In the genomic region with DNA sequence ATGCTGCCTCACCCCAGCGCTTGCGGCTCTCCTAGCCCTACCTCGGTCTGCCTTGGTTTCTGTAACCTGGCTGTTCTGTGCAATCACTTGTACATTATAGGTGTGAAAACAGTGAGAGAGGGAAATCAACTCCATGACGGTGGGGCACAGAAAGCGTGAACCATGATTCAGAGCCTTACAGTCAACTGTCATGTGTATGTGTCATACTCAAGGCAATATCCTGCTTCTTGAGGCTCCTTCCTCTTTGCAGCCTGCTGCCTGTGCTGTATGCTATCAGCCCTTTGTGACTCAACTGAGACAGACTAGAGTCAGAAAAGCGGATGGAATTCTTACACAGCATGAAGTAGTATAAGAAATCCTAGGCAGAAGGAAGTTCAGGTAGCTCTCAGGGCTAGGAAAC, we compare ENCODE assay signal across 10 cellular contexts. TPM values are rescaled to one million over a fixed set of nuclear protein-coding genes. Genes with fewer than 3 reads are reported as not detected.
DNase-seq lines count a peak whose midpoint lies in the region; ATAC-seq and TF ChIP-seq lines count a peak whose summit lies in the region.
"Had no signal": no experiment of that assay in that cellular context is flagged by ENCODE, and none has a peak within 500 bp of the region (broad histone marks: within the 10 kb centered on the region; RNA-seq: fewer than 3 reads in every experiment).

No MANE protein-coding gene starts in this region.

- H3K4me3 Mint-ChIP-seq in activated naive CD4-positive, alpha-beta T cell treated with anti-CD3 and anti-CD28 coated beads, Interleukin-2, amount 10 ng/mL, durations not matched to agents 7 days and 5 days, result no peak overlapping the region
- no peak overlapping the region for H3K4me3 Mint-ChIP-seq in endodermal cell

- H3K27me3 ChIP-seq in foreskin keratinocyte (peaks cover 40% of the 10 kb centered on the region), upper lobe of right lung (peaks cover 33% of the 10 kb centered on the region), endodermal cell (ENCODE audit: control insufficient read depth, insufficient read depth, low read length, poor library complexity, severe bottlenecking) (peaks cover 64% of the 10 kb centered on the region)

- H3K36me3 ChIP-seq in upper lobe of right lung, result no peaks in the 10 kb centered on the region
- no peaks in the 10 kb centered on the region for H3K36me3 ChIP-seq in endodermal cell (ENCODE audit: control insufficient read depth, insufficient read depth, low read length)
- H3K36me3 ChIP-seq: BLaER1 treated with 17β-estradiol and CSF1 and Interleukin-3, amounts not matched to agents 10 nM and 100 nM had no signal

- ATAC-seq in foreskin keratinocyte, result peak; percentile 97
- ATAC-seq in upper lobe of right lung, result peak; percentile 85

- H3K36me3 Mint-ChIP-seq in activated naive CD4-positive, alpha-beta T cell treated with anti-CD3 and anti-CD28 coated beads, Interleukin-2, amount 10 ng/mL, durations not matched to agents 7 days and 5 days, result peaks cover 1% of the 10 kb centered on the region
- H3K36me3 Mint-ChIP-seq in endodermal cell (ENCODE audit: low read depth), result no peaks in the 10 kb centered on the region

- intact Hi-C loops in upper lobe of right lung (cut with DNase I), result no loop called here

- no peaks in the 10 kb centered on the region for H3K9me3 ChIP-seq in upper lobe of right lung
- H3K9me3 ChIP-seq in endodermal cell (ENCODE audit: control insufficient read depth, low read length), result no peaks in the 10 kb centered on the region

- TF ChIP-seq CTCF in foreskin keratinocyte (conservative IDR thresholded peaks at IDR 0.05) (no peak), upper lobe of right lung (IDR thresholded peaks at IDR 0.05) (no peak), endodermal cell (conservative IDR thresholded peaks at IDR 0.05) (no peak)

- H3K27ac Mint-ChIP-seq in activated naive CD4-positive, alpha-beta T cell treated with anti-CD3 and anti-CD28 coated beads, Interleukin-2, amount 10 ng/mL, durations not matched to agents 7 days and 5 days, result no peak overlapping the region
- no peak overlapping the region for H3K27ac Mint-ChIP-seq in endodermal cell

- peaks cover 63% of the 10 kb centered on the region for H3K27me3 Mint-ChIP-seq in activated naive CD4-positive, alpha-beta T cell treated with anti-CD3 and anti-CD28 coated beads, Interleukin-2, amount 10 ng/mL, durations not matched to agents 7 days and 5 days
- peaks cover 71% of the 10 kb centered on the region for H3K27me3 Mint-ChIP-seq in endodermal cell (ENCODE audit: insufficient read depth)

- DNase-seq in activated naive CD4-positive, alpha-beta T cell treated with Interleukin-2 at 50 U/mL for 16 hours, result peak; percentile 53
- no peak for DNase-seq in activated naive CD4-positive, alpha-beta T cell treated with anti-CD3 and anti-CD28 coated beads, Interleukin-2, amount 10 ng/mL, durations not matched to agents 7 days and 5 days
- DNase-seq in activated CD4-positive, alpha-beta T cell treated with anti-CD3 and anti-CD28 coated beads, Interleukin-2, amount 50 U/mL, for 48 hours, result peak; percentile 44 to 64
- DNase-seq in foreskin keratinocyte (peak; percentile 82 to 92), upper lobe of right lung (no peak), endodermal cell (no peak), NCI-H187 treated with DMSO at 0.1 percent for 48 hours (lab: John Stamatoyannopoulos, UW) (no peak), NCI-H2227 (lab: John Stamatoyannopoulos, UW; ENCODE audit: unreplicated experiment) (no peak)

- peak overlapping the region; percentile 18 for H3K27ac ChIP-seq in foreskin keratinocyte
- H3K27ac ChIP-seq in upper lobe of right lung, result no peak overlapping the region
- no peak overlapping the region for H3K27ac ChIP-seq in endodermal cell (ENCODE audit: low read depth, low read length)

- no peaks in the 10 kb centered on the region for H3K9me3 Mint-ChIP-seq in activated naive CD4-positive, alpha-beta T cell treated with anti-CD3 and anti-CD28 coated beads, Interleukin-2, amount 10 ng/mL, durations not matched to agents 7 days and 5 days
- H3K9me3 Mint-ChIP-seq in endodermal cell, result no peaks in the 10 kb centered on the region

- CTCF ChIA-PET in activated naive CD4-positive, alpha-beta T cell treated with anti-CD3 and anti-CD28 coated beads, Interleukin-2, amount 10 ng/mL, durations not matched to agents 7 days and 5 days (lab: Charles Lee), result no interaction called here

- WGBS in endodermal cell (ENCODE audit: insufficient coverage in 1 of 2, insufficient read length in 1 of 2), 2 experiments, result 65 to 75% methylated on average over 6 of the region's 6 CpGs

- H3K4me3 ChIP-seq in upper lobe of right lung, result no peak overlapping the region
- no peak overlapping the region for H3K4me3 ChIP-seq in endodermal cell (ENCODE audit: low read length)
- H3K4me3 ChIP-seq: BLaER1 treated with 17β-estradiol and CSF1 and Interleukin-3, amounts not matched to agents 10 nM and 100 nM had no signal

- peaks cover 22% of the 10 kb centered on the region for H3K4me1 Mint-ChIP-seq in activated naive CD4-positive, alpha-beta T cell treated with anti-CD3 and anti-CD28 coated beads, Interleukin-2, amount 10 ng/mL, durations not matched to agents 7 days and 5 days
- H3K4me1 Mint-ChIP-seq in endodermal cell, result peaks cover 8% of the 10 kb centered on the region

- H3K4me1 ChIP-seq in foreskin keratinocyte (peaks cover 9% of the 10 kb centered on the region), upper lobe of right lung (peaks cover 19% of the 10 kb centered on the region), endodermal cell (ENCODE audit: control insufficient read depth, insufficient read depth, low read length) (peaks cover 6% of the 10 kb centered on the region)

- H3K9ac ChIP-seq in endodermal cell (ENCODE audit: extremely low read depth, low read length, poor library complexity, severe bottlenecking), result no peak overlapping the region
- H3K9ac ChIP-seq: BLaER1 treated with 17β-estradiol and CSF1 and Interleukin-3, amounts not matched to agents 10 nM and 100 nM had no signal

RNA-seq across cellular contexts. Expression of gene NRIP3, which starts 2.1 kb away (rescaled TPM):
- total RNA-seq in foreskin keratinocyte, result 2.2 and 3.3 TPM in 2 replicates
- polyA plus RNA-seq in foreskin keratinocyte, result 1.2 TPM in 2 replicates
- total RNA-seq in upper lobe of right lung, result 1.3 TPM
- 1 to 10 TPM in 1 of 2 donors, under 1 TPM in 1; 0.95 to 1.2 TPM for total RNA-seq in endodermal cell
- polyA plus RNA-seq in endodermal cell (2013, experiment 1 of 2), result 2.6 TPM
- 2.9 TPM for polyA plus RNA-seq in endodermal cell (2013, experiment 2 of 2)

RNA-seq across cellular contexts. Expression of gene TMEM9B, which starts 37.5 kb away (rescaled TPM):
- total RNA-seq in foreskin keratinocyte, result 43.1 and 45.3 TPM in 2 replicates
- polyA plus RNA-seq in foreskin keratinocyte, result 41.9 and 47.6 TPM in 2 replicates
- total RNA-seq in upper lobe of right lung, result 64.9 TPM
- total RNA-seq in endodermal cell, result 10 to 100 TPM in 1 of 2 donors, 1 to 10 TPM in 1; 8.6 to 11.8 TPM
- 24.3 TPM for polyA plus RNA-seq in endodermal cell (2013, experiment 1 of 2)
- 21.1 TPM for polyA plus RNA-seq in endodermal cell (2013, experiment 2 of 2)

RNA-seq across cellular contexts. Expression of gene ASCL3, which starts 58.9 kb away (rescaled TPM):
- total RNA-seq in foreskin keratinocyte, result not detected in 2 replicates
- not detected in 2 replicates for polyA plus RNA-seq in foreskin keratinocyte
- total RNA-seq in upper lobe of right lung, result not detected
- total RNA-seq in endodermal cell, result not detected
- not detected for polyA plus RNA-seq in endodermal cell (2013, experiment 1 of 2)
- not detected for polyA plus RNA-seq in endodermal cell (2013, experiment 2 of 2)
- total RNA-seq: dermis microvascular lymphatic vessel endothelial cell had no signal

Comparison
In these comparisons a context has a peak if more than half of its experiments do, and no peak if none do; other contexts are left out.
1. DNase-seq: peak in activated naive CD4-positive, alpha-beta T cell treated with Interleukin-2 at 50 U/mL for 16 hours (single experiment), activated CD4-positive, alpha-beta T cell treated with anti-CD3 and anti-CD28 coated beads, Interleukin-2, amount 50 U/mL, for 48 hours (2 of 2) and foreskin keratinocyte (2 of 2); none in activated naive CD4-positive, alpha-beta T cell treated with anti-CD3 and anti-CD28 coated beads, Interleukin-2, amount 10 ng/mL, durations not matched to agents 7 days and 5 days (single experiment), upper lobe of right lung (single experiment), endodermal cell (single experiment), NCI-H187 treated with DMSO at 0.1 percent for 48 hours (single experiment) and NCI-H2227 (single experiment).